14 cellular contexts compared by ENCODE assay signal in the genomic region with DNA sequence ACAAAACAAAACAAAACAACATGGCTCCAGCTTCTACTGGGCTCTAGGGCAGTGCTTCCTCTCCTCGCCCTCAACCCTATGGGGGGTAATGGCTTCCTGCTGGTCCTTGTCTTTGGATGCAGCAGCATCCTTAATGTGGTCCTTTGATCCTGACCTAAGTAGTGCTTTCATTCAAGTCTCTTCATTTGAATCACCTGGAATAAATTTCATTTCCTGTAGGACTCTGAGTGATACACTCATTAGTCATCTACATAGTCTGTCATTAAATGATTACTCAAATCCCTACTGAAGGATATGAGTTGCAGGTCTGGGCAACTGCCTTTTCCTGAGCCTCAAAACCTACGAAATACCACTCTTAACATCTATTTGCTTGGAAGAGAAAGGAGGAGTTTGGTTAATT. TPM values are rescaled to one million over a fixed set of nuclear protein-coding genes. Genes with fewer than 3 reads are reported as not detected.
DNase-seq lines count a peak whose midpoint lies in the region; ATAC-seq, FAIRE-seq and TF ChIP-seq lines count a peak whose summit lies in the region.
"Had no signal": no experiment of that assay in that cellular context is flagged by ENCODE, and none has a peak within 500 bp of the region (broad histone marks: within the 10 kb centered on the region; RNA-seq: fewer than 3 reads in every experiment).

No MANE protein-coding gene starts in this region.

- H3K9me3 Mint-ChIP-seq in activated T-cell treated with anti-CD3 and anti-CD28 coated beads, Interleukin-2, amount 50 U/mL, for 4 hours = peaks cover 3% of the 10 kb centered on the region

- H3K36me3 ChIP-seq in bronchial epithelial cell (ENCODE audit: control insufficient read depth, insufficient read depth, low read length) = no peaks in the 10 kb centered on the region
- H3K36me3 ChIP-seq in left ventricle myocardium inferior = no peaks in the 10 kb centered on the region
- H3K36me3 ChIP-seq: brain microvascular endothelial cell had no signal

- peaks cover 12% of the 10 kb centered on the region for H3K36me3 Mint-ChIP-seq in activated T-cell treated with anti-CD3 and anti-CD28 coated beads, Interleukin-2, amount 50 U/mL, for 4 hours (ENCODE audit: insufficient read depth)

- no peak for DNase-seq in activated T-cell treated with anti-CD3 and anti-CD28 coated beads, Interleukin-2, amount 50 U/mL, for 4 hours
- DNase-seq in activated T-cell treated with anti-CD3 and anti-CD28 coated beads, Interleukin-2, amount 50 U/mL, for 48 hours = no peak
- DNase-seq in RCC 7860 (ENCODE audit: low spot score) = peak; percentile 74
- DNase-seq in bronchial epithelial cell (ENCODE audit: low read depth) = peak; percentile 98
- DNase-seq in stimulated activated naive CD8-positive, alpha-beta T cell treated with anti-CD3 and anti-CD28 coated beads, Interleukin-15, Interleukin-2, amounts not matched to agents 100 U/mL and 50 U/mL, for 24 hours = no peak
- DNase-seq in left ventricle myocardium inferior = no peak
- DNase-seq in NCI-H748 (lab: John Stamatoyannopoulos, UW; ENCODE audit: unreplicated experiment) = no peak
- DNase-seq: brain microvascular endothelial cell, hypothalamus, KG1, NCI-H187 had no signal

- intact Hi-C loops in left ventricle myocardium inferior (cut with micrococcal nuclease) = no loop called here

- peaks cover 7% of the 10 kb centered on the region for H3K9me3 ChIP-seq in left ventricle myocardium inferior (replicated peaks)

- H3K27me3 Mint-ChIP-seq in activated T-cell treated with anti-CD3 and anti-CD28 coated beads, Interleukin-2, amount 50 U/mL, for 4 hours (ENCODE audit: low read depth) = no peaks in the 10 kb centered on the region

- no peak overlapping the region for H3K4me3 Mint-ChIP-seq in activated T-cell treated with anti-CD3 and anti-CD28 coated beads, Interleukin-2, amount 50 U/mL, for 4 hours

- TF ChIP-seq CTCF in bronchial epithelial cell (IDR thresholded peaks at IDR 0.05; ENCODE audit: insufficient read depth, low read length, severe bottlenecking) = no peak
- no peak for TF ChIP-seq CTCF in left ventricle myocardium inferior (IDR thresholded peaks at IDR 0.05; ENCODE audit: borderline replicate concordance)

- H3K4me3 ChIP-seq in bronchial epithelial cell (ENCODE audit: low read depth, low read length) = no peak overlapping the region
- H3K4me3 ChIP-seq in left ventricle myocardium inferior = no peak overlapping the region

- FAIRE-seq in RCC 7860 (lab: Jason Lieb, UNC) (peak; percentile 81), bronchial epithelial cell (lab: Jason Lieb, UNC) (no peak)
- FAIRE-seq: endometrium had no signal

- peaks cover 79% of the 10 kb centered on the region for H3K4me1 Mint-ChIP-seq in activated T-cell treated with anti-CD3 and anti-CD28 coated beads, Interleukin-2, amount 50 U/mL, for 4 hours (ENCODE audit: low read depth)

- H3K4me1 ChIP-seq in left ventricle myocardium inferior = no peaks in the 10 kb centered on the region

- peak; percentile 47 to 64 for ATAC-seq in activated T-cell treated with anti-CD3 and anti-CD28 coated beads, Interleukin-2, amount 50 U/mL, for 4 hours
- ATAC-seq in stimulated activated naive CD8-positive, alpha-beta T cell treated with anti-CD3 and anti-CD28 coated beads, Interleukin-15, Interleukin-2, amounts not matched to agents 100 U/mL and 50 U/mL, for 24 hours = peak; percentile 64
- ATAC-seq in HG03196 (IDR thresholded peaks at IDR 0.05; ENCODE audit: unreplicated experiment) = no peak

- H3K27me3 ChIP-seq in bronchial epithelial cell (ENCODE audit: control insufficient read depth, insufficient read depth, low read length) (no peaks in the 10 kb centered on the region), left ventricle myocardium inferior (ENCODE audit: low read depth) (peaks cover 1% of the 10 kb centered on the region)
- H3K27me3 ChIP-seq: brain microvascular endothelial cell had no signal

- no peak overlapping the region for H3K27ac ChIP-seq in left ventricle myocardium inferior (replicated peaks)
- H3K27ac ChIP-seq: brain microvascular endothelial cell had no signal

RNA-seq across cellular contexts. Expression of a gene that starts 54.5 kb away (rescaled TPM):
- 100 to 1,000 TPM; 164 to 204 (median 170) TPM for total RNA-seq in activated T-cell treated with anti-CD3 and anti-CD28 coated beads, Interleukin-2, amount 50 U/mL, for 4 hours
- total RNA-seq in bronchial epithelial cell (0.13 and 0.53 TPM in 2 replicates), left ventricle myocardium inferior (0.41 TPM)
- total RNA-seq: osteocyte had no signal

Comparison
In these comparisons a context has a peak if more than half of its experiments do, and no peak if none do; other contexts are left out.
1. DNase-seq: peak in RCC 7860 (single experiment) and bronchial epithelial cell (single experiment); none in activated T-cell treated with anti-CD3 and anti-CD28 coated beads, Interleukin-2, amount 50 U/mL, for 4 hours (single experiment), activated T-cell treated with anti-CD3 and anti-CD28 coated beads, Interleukin-2, amount 50 U/mL, for 48 hours (0 of 2), stimulated activated naive CD8-positive, alpha-beta T cell treated with anti-CD3 and anti-CD28 coated beads, Interleukin-15, Interleukin-2, amounts not matched to agents 100 U/mL and 50 U/mL, for 24 hours (single experiment), left ventricle myocardium inferior (single experiment) and NCI-H748 (single experiment).
2. RNA of a gene that starts 54.5 kb away (total RNA-seq): 164 to 204 TPM in activated T-cell treated with anti-CD3 and anti-CD28 coated beads, Interleukin-2, amount 50 U/mL, for 4 hours; 0.13 to 0.53 TPM in bronchial epithelial cell and 0.41 TPM in left ventricle myocardium inferior (single experiment); every median in the first group is over 100 times any median in the second.